8 cellular contexts compared by ENCODE assay signal in the genomic region with DNA sequence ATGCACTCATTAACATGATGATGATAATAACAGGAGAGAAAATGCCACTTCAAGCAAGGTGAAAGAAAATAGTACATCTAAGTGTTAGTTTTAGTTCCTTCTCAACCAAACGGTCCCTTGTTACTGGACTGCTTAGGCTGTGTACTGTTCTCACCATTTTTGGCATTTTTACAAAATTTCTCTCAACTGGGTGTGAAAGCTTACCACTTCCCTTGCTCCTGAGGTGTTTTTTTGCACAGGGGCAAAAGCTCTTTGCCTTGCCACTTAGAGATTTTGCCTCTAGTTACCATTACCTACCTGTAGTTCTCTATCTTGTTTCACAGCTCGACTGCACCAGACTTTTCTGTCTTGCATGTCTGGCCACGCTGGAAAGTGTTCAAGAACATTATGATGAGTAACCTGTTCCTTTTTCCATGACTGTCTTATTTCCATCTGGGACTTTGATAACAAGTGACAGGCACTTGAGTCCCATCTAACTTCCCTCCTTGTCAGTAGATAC. TPM values are rescaled to one million over a fixed set of nuclear protein-coding genes. Genes with fewer than 3 reads are reported as not detected.
DNase-seq lines count a peak whose midpoint lies in the region; ATAC-seq, FAIRE-seq and TF ChIP-seq lines count a peak whose summit lies in the region.

No MANE protein-coding gene starts in this region.

- peak overlapping the region; percentile 6 to 59 (median 7) for H3K27ac Mint-ChIP-seq in IgD-negative memory B cell

- no peak for DNase-seq in GM12891 (ENCODE audit: insufficient read length, low spot score)
- DNase-seq in adipocyte (ENCODE audit: low read depth), result peak; percentile 42
- DNase-seq in trophoblast cell, result no peak
- no peak for DNase-seq in Peyer's patch
- no peak for DNase-seq in H7
- DNase-seq in GDM1 (lab: John Stamatoyannopoulos, UW), result no peak

- no CpG with 5 or more reads among the region's 3 CpGs for WGBS in trophoblast cell (ENCODE audit: extremely low coverage, insufficient coverage, insufficient read length)

- no peak overlapping the region for H3K18ac ChIP-seq in trophoblast cell (ENCODE audit: low read length)

- no peak overlapping the region for H2BK5ac ChIP-seq in trophoblast cell (ENCODE audit: low read depth, low read length, poor library complexity)

- no peak overlapping the region for H2BK12ac ChIP-seq in trophoblast cell (ENCODE audit: low read length)

- no peaks in the 10 kb centered on the region for H3K9me3 Mint-ChIP-seq in IgD-negative memory B cell

- TF ChIP-seq POLR2A in GM12891 (IDR thresholded peaks at IDR 0.05; ENCODE audit: low read depth, low read length) (no peak), Peyer's patch (IDR thresholded peaks at IDR 0.05) (no peak)

- H3K4me1 Mint-ChIP-seq in IgD-negative memory B cell, result peaks cover 52 to 61% (median 59%) of the 10 kb centered on the region in 3 donors

- peaks cover 20% of the 10 kb centered on the region for H3K4me1 ChIP-seq in adipocyte (ENCODE audit: control insufficient read depth, insufficient read depth, low read length)
- peaks cover 0 to 4% of the 10 kb centered on the region in 2 experiments for H3K4me1 ChIP-seq in trophoblast cell (ENCODE audit: control insufficient read depth in 1 of 2, insufficient read depth in 2 of 2, low read length in 2 of 2)
- peaks cover 0 to 55% (median 10%) of the 10 kb centered on the region in 4 donors for H3K4me1 ChIP-seq in Peyer's patch

- H4K91ac ChIP-seq in trophoblast cell (ENCODE audit: low read depth, low read length), result no peak overlapping the region

- no peak overlapping the region for H3K14ac ChIP-seq in trophoblast cell (ENCODE audit: low read length)

- no peaks in the 10 kb centered on the region for H3K36me3 ChIP-seq in adipocyte (ENCODE audit: control insufficient read depth, insufficient read depth, low read length, severe bottlenecking)
- no peaks in the 10 kb centered on the region for H3K36me3 ChIP-seq in trophoblast cell (ENCODE audit: control insufficient read depth in 1 of 2, insufficient read depth in 2 of 2, low read length in 2 of 2)
- H3K36me3 ChIP-seq in Peyer's patch, result no peaks in the 10 kb centered on the region
- H3K36me3 ChIP-seq in H7 (replicated peaks; ENCODE audit: control insufficient read depth, insufficient read depth, low read length), result no peaks in the 10 kb centered on the region

- H3K4ac ChIP-seq in trophoblast cell (ENCODE audit: low read depth, low read length), result peak overlapping the region; percentile 76

- no peak overlapping the region for H3K23ac ChIP-seq in trophoblast cell (ENCODE audit: low read length)

- no peak overlapping the region for H3K9ac ChIP-seq in adipocyte (ENCODE audit: low read length)
- no peak overlapping the region for H3K9ac ChIP-seq in trophoblast cell (ENCODE audit: low read length)

- H3K27me3 ChIP-seq in adipocyte (replicated peaks; ENCODE audit: control insufficient read depth, insufficient read depth, low read length), result no peaks in the 10 kb centered on the region
- no peaks in the 10 kb centered on the region for H3K27me3 ChIP-seq in trophoblast cell (ENCODE audit: insufficient read depth, low read length)
- H3K27me3 ChIP-seq in Peyer's patch, result no peaks in the 10 kb centered on the region
- H3K27me3 ChIP-seq in H7 (ENCODE audit: control insufficient read depth, insufficient read depth, low read length), result no peaks in the 10 kb centered on the region

- H2AFZ ChIP-seq in trophoblast cell (ENCODE audit: insufficient read depth, low read length, poor library complexity), result no peak overlapping the region

- TF ChIP-seq CTCF in Peyer's patch (IDR thresholded peaks at IDR 0.05), result no peak

- H4K12ac ChIP-seq in trophoblast cell (ENCODE audit: low read depth, low read length), result no peak overlapping the region

- H3K9me3 ChIP-seq in adipocyte (ENCODE audit: control insufficient read depth, low read length), result no peaks in the 10 kb centered on the region
- H3K9me3 ChIP-seq in trophoblast cell (ENCODE audit: insufficient read depth, low read depth, low read length), result no peaks in the 10 kb centered on the region
- no peaks in the 10 kb centered on the region for H3K9me3 ChIP-seq in Peyer's patch

- peak; percentile 70 for ATAC-seq in GM21528 (IDR thresholded peaks at IDR 0.05; ENCODE audit: low FRiP score, unreplicated experiment)

- H3K79me1 ChIP-seq in trophoblast cell (ENCODE audit: low read length), result no peaks in the 10 kb centered on the region

- no peaks in the 10 kb centered on the region for H3K27me3 Mint-ChIP-seq in IgD-negative memory B cell

- H3K27ac ChIP-seq in trophoblast cell (ENCODE audit: low read depth, low read length) (no peak overlapping the region), Peyer's patch (peak overlapping the region in 2 of 4 donors; percentile 22 to 23)

- no peak overlapping the region for H2AK5ac ChIP-seq in trophoblast cell (ENCODE audit: low read length)

- H3K4me3 Mint-ChIP-seq in IgD-negative memory B cell, result peak overlapping the region in 3 of 4 donors; percentile 5 to 65 (median 30)

- peaks cover 2% of the 10 kb centered on the region for H3K36me3 Mint-ChIP-seq in IgD-negative memory B cell

- H3K79me2 ChIP-seq in trophoblast cell (ENCODE audit: control insufficient read depth, insufficient read depth, low read length, poor library complexity), result peaks cover 6% of the 10 kb centered on the region

- H3K4me2 ChIP-seq in trophoblast cell (ENCODE audit: low read length), result no peak overlapping the region

- peak; percentile 40 for FAIRE-seq in GM12891 (lab: Jason Lieb, UNC)

- H3K4me3 ChIP-seq in adipocyte (ENCODE audit: low read length), result no peak overlapping the region
- no peak overlapping the region for H3K4me3 ChIP-seq in trophoblast cell (ENCODE audit: low read depth, low read length)
- no peak overlapping the region for H3K4me3 ChIP-seq in Peyer's patch
- no peak overlapping the region for H3K4me3 ChIP-seq in H7 (ENCODE audit: insufficient read depth, low read depth, low read length)

- H2BK120ac ChIP-seq in trophoblast cell (ENCODE audit: insufficient read depth, low read length, poor library complexity), result no peak overlapping the region

- H4K8ac ChIP-seq in trophoblast cell (ENCODE audit: low read depth, low read length), result no peak overlapping the region

TF ChIP-seq in GM12891, 5 proteins besides CTCF, POLR2A, EP300 and RAD21:
- TF ChIP-seq TAF1 (IDR thresholded peaks at IDR 0.05; ENCODE audit: low read depth, low read length) (no peak), POLR2AphosphoS5 (IDR thresholded peaks at IDR 0.05; ENCODE audit: low read depth, low read length) (no peak), PAX5 (IDR thresholded peaks at IDR 0.05; ENCODE audit: insufficient read depth, low read length, severe bottlenecking) (no peak), SPI1 (IDR thresholded peaks at IDR 0.05; ENCODE audit: low read depth, low read length) (no peak; the same call in 1 of the 2 replicates), POU2F2 (IDR thresholded peaks at IDR 0.05; ENCODE audit: low read depth, low read length) (no peak)

RNA-seq across cellular contexts. Expression of a gene that starts 10.7 kb away (rescaled TPM):
- polyA plus RNA-seq in GM12891 (2012; ENCODE audit: low read depth, missing spikeins), result 9.0 TPM
- polyA plus RNA-seq in IgD-negative memory B cell, result 21.6 TPM
- polyA plus RNA-seq in trophoblast cell (2013), result 21.8 and 23.2 TPM in 2 replicates
- total RNA-seq in Peyer's patch, result 10 to 100 TPM; 62.3 to 75.1 (median 66.5) TPM
- 20.3 and 25.5 TPM in 2 replicates for total RNA-seq in H7 (2014; rRNA removed; shearing (Covaris generic))
